8 cellular contexts compared by ENCODE assay signal in the genomic region with DNA sequence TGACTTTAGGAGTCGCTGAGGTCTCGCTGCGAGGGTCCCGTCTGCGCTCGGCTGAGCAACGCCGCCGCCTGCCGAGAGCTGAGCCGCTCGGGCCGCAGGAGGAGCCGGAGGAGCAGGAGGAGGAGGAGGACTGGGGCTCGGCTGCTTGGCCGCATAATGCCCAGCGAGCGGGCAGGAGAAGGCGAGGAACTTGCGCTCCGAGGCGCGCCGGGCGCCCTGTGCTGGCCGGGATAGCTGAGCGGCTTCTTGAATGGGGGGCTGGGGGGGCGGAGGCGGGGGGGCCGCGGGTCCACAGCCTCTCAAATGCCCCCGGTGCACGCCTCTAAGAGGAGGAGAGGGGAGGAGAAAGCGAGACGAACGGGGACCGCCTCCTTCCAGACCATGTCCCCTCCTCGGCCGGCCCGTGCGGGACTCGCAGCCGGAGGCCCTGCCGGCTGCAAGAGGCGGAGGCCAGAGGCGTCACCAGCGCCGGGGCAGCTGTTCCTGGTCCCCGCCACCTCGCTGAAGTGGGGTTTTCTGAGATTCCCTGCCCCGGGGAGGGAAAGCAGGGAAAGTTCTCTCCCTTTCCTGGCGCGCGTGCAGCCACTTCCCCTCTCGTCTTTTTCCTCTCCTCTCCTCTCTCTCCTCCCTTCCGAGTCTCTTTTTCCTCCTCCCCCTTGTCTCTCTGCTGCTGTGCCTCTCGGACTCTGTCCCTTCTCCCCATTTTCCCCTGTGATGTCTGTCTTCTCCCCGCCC. TPM values are rescaled to one million over a fixed set of nuclear protein-coding genes. Genes with fewer than 3 reads are reported as not detected.
DNase-seq lines count a peak whose midpoint lies in the region; ATAC-seq and TF ChIP-seq lines count a peak whose summit lies in the region.

A gene with protein sequence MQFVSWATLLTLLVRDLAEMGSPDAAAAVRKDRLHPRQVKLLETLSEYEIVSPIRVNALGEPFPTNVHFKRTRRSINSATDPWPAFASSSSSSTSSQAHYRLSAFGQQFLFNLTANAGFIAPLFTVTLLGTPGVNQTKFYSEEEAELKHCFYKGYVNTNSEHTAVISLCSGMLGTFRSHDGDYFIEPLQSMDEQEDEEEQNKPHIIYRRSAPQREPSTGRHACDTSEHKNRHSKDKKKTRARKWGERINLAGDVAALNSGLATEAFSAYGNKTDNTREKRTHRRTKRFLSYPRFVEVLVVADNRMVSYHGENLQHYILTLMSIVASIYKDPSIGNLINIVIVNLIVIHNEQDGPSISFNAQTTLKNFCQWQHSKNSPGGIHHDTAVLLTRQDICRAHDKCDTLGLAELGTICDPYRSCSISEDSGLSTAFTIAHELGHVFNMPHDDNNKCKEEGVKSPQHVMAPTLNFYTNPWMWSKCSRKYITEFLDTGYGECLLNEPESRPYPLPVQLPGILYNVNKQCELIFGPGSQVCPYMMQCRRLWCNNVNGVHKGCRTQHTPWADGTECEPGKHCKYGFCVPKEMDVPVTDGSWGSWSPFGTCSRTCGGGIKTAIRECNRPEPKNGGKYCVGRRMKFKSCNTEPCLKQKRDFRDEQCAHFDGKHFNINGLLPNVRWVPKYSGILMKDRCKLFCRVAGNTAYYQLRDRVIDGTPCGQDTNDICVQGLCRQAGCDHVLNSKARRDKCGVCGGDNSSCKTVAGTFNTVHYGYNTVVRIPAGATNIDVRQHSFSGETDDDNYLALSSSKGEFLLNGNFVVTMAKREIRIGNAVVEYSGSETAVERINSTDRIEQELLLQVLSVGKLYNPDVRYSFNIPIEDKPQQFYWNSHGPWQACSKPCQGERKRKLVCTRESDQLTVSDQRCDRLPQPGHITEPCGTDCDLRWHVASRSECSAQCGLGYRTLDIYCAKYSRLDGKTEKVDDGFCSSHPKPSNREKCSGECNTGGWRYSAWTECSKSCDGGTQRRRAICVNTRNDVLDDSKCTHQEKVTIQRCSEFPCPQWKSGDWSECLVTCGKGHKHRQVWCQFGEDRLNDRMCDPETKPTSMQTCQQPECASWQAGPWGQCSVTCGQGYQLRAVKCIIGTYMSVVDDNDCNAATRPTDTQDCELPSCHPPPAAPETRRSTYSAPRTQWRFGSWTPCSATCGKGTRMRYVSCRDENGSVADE (N-terminal part only) (minus strand): TSS at position 220 of the 735 bp plus-strand sequence. CDS start 343 bp downstream, outside the sequence.

- peak; percentile 66 for DNase-seq in Daoy (ENCODE audit: low read depth)
- peak; percentile 56 for DNase-seq in fibroblast of the conjunctiva (ENCODE audit: low read depth)
- peak; percentile 62 for DNase-seq in myocyte (ENCODE audit: low read depth)
- no peak for DNase-seq in NCI-H2107 (lab: John Stamatoyannopoulos, UW)
- no peak for DNase-seq in activated naive CD4-positive, alpha-beta T cell treated with anti-CD3 and anti-CD28 coated beads, Interleukin-2, amount 50 U/mL, for 16 hours

- ATAC-seq in SK-N-SH treated with all-trans-retinoic acid at 6 μM for 48 hours, result peak; percentile 70
- no peak for ATAC-seq in HG03565 (IDR thresholded peaks at IDR 0.05; ENCODE audit: unreplicated experiment)
- ATAC-seq in HG03439 (IDR thresholded peaks at IDR 0.05; ENCODE audit: unreplicated experiment), result no peak

TF ChIP-seq in SK-N-SH treated with all-trans-retinoic acid at 6 μM for 48 hours, 23 proteins besides CTCF, POLR2A, EP300 and RAD21:
- TF ChIP-seq ZNF70 (CRISPR knock-in tag; IDR thresholded peaks at IDR 0.05), result peak; percentile 75; the same call in 1 of the 2 replicates
- TF ChIP-seq, protein P1, sequence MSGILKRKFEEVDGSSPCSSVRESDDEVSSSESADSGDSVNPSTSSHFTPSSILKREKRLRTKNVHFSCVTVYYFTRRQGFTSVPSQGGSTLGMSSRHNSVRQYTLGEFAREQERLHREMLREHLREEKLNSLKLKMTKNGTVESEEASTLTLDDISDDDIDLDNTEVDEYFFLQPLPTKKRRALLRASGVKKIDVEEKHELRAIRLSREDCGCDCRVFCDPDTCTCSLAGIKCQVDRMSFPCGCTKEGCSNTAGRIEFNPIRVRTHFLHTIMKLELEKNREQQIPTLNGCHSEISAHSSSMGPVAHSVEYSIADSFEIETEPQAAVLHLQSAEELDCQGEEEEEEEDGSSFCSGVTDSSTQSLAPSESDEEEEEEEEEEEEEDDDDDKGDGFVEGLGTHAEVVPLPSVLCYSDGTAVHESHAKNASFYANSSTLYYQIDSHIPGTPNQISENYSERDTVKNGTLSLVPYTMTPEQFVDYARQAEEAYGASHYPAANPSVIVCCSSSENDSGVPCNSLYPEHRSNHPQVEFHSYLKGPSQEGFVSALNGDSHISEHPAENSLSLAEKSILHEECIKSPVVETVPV (CRISPR knock-in tag; IDR thresholded peaks at IDR 0.05), result 0 out of 2 replicates have a peak, but pooled peaks have one; percentile 20
- no peak for TF ChIP-seq GLIS3 (CRISPR knock-in tag; IDR thresholded peaks at IDR 0.05)
- TF ChIP-seq, protein P2, sequence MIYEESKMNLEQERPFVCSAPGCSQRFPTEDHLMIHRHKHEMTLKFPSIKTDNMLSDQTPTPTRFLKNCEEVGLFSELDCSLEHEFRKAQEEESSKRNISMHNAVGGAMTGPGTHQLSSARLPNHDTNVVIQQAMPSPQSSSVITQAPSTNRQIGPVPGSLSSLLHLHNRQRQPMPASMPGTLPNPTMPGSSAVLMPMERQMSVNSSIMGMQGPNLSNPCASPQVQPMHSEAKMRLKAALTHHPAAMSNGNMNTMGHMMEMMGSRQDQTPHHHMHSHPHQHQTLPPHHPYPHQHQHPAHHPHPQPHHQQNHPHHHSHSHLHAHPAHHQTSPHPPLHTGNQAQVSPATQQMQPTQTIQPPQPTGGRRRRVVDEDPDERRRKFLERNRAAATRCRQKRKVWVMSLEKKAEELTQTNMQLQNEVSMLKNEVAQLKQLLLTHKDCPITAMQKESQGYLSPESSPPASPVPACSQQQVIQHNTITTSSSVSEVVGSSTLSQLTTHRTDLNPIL (CRISPR knock-in tag; IDR thresholded peaks at IDR 0.05; ENCODE audit: low read depth), result no peak
- TF ChIP-seq ZFP30 (CRISPR knock-in tag; IDR thresholded peaks at IDR 0.05), result no peak
- TF ChIP-seq, protein P3, sequence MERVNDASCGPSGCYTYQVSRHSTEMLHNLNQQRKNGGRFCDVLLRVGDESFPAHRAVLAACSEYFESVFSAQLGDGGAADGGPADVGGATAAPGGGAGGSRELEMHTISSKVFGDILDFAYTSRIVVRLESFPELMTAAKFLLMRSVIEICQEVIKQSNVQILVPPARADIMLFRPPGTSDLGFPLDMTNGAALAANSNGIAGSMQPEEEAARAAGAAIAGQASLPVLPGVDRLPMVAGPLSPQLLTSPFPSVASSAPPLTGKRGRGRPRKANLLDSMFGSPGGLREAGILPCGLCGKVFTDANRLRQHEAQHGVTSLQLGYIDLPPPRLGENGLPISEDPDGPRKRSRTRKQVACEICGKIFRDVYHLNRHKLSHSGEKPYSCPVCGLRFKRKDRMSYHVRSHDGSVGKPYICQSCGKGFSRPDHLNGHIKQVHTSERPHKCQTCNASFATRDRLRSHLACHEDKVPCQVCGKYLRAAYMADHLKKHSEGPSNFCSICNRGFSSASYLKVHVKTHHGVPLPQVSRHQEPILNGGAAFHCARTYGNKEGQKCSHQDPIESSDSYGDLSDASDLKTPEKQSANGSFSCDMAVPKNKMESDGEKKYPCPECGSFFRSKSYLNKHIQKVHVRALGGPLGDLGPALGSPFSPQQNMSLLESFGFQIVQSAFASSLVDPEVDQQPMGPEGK (CRISPR knock-in tag; IDR thresholded peaks at IDR 0.05; ENCODE audit: borderline replicate concordance), result peak; percentile 94

RNA-seq across cellular contexts. Expression of the gene that starts here (rescaled TPM):
- 3.1 and 3.3 TPM in 2 replicates for total RNA-seq in Daoy (2014; rRNA removed; shearing (Covaris generic))
- total RNA-seq in myocyte, result 1.0 and 5.1 TPM in 2 replicates
- 2.1 TPM for polyA plus RNA-seq in myocyte (2012)

Comparison
In these comparisons a context has a peak if more than half of its experiments do, and no peak if none do; other contexts are left out.
1. DNase-seq: peak in Daoy (single experiment), fibroblast of the conjunctiva (single experiment) and myocyte (single experiment); none in NCI-H2107 (single experiment) and activated naive CD4-positive, alpha-beta T cell treated with anti-CD3 and anti-CD28 coated beads, Interleukin-2, amount 50 U/mL, for 16 hours (single experiment).